ENCODE assay signal across 8 cellular contexts in the genomic region with DNA sequence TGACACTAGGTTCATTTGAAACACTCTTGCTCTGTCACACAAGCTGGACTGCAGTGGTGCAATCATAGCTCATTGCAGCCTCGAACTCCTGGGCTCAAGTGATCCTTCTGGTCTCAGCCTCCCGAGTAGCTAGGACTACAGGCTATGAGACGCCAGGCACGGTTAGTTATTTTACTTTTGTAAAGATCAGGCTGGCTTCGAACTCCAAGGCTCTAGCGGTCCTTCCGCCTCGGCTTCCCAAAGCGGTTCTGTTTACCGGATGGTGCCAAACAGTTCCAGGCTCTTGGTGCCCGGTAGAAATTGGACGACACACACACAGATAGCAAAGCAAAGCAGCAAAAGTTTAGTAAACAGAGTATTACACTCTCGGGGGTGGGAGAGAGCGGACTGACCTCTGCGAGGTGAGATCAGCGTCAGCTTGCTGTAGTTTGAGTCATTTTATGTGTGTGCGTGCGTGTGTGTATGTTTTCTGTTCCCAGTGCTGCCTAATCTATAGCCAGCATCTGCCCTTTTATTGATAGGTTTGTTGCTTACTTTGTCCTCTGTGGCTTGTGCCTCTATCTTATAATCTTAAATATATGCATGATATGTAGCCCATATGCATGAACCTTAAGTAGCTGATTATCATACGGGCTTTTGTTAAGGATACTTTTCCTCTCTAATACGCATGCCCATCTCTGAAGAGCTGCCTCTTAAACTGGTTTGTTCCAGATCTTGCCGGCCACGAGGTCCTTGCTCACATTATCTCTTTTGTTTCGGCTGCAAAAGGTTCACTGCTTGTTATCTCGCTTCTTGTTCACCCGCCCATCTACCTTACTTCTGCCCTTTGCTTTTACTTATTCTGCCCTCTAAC.
DNase-seq lines count a peak whose midpoint lies in the region; ATAC-seq, FAIRE-seq and TF ChIP-seq lines count a peak whose summit lies in the region.

No MANE protein-coding gene starts in this region.

- no peaks in the 10 kb centered on the region for H3K4me1 ChIP-seq in ES-I3 (ENCODE audit: insufficient read depth, low read length)
- peaks cover 28 to 42% of the 10 kb centered on the region in 2 experiments for H3K4me1 ChIP-seq in HCT116 (ENCODE audit: control insufficient read depth in 1 of 2, insufficient read depth in 2 of 2, low read length in 2 of 2)
- peaks cover 7% of the 10 kb centered on the region for H3K4me1 ChIP-seq in astrocyte (ENCODE audit: insufficient read depth, low read length)
- H3K4me1 ChIP-seq in hepatocyte (ENCODE audit: insufficient read depth), result peaks cover 13% of the 10 kb centered on the region

- RAD21 ChIA-PET in HCT116 (lab: Charles Lee; ENCODE audit: low non-redundant PET in 1 of 2, low total read pairs in 2 of 2, uncharacterized antibody in 2 of 2, unreplicated experiment in 2 of 2), result interaction anchor here (0.6 to 2.9 kb wide), 3 partner anchors 14 to 57 kb away, joined by 3 to 18 read pairs (median 3); a partner anchor contains a TSS

- H3K4me2 ChIP-seq in HCT116 (ENCODE audit: low read length) (peak overlapping the region; percentile 82), astrocyte (ENCODE audit: low read length) (peak overlapping the region; percentile 92), hepatocyte (peak overlapping the region; percentile 79)

- H3K27ac ChIP-seq in HCT116 (ENCODE audit: low read depth, low read length), result peak overlapping the region; percentile 98
- peak overlapping the region; percentile 97 for H3K27ac ChIP-seq in astrocyte (ENCODE audit: low read depth, low read length)
- H3K27ac ChIP-seq in hepatocyte, result peak overlapping the region; percentile 100

- no peak overlapping the region for H3K4me3 Mint-ChIP-seq in astrocyte (ENCODE audit: unreplicated experiment)

- H3K9me2 ChIP-seq in HCT116 (ENCODE audit: insufficient read depth), result no peaks in the 10 kb centered on the region
- H3K9me2 ChIP-seq in hepatocyte (replicated peaks; ENCODE audit: insufficient read depth), result no peaks in the 10 kb centered on the region

- H3K4me3 ChIP-seq in HCT116 (replicated peaks in 1 of 2; ENCODE audit: low read depth in 1 of 2, low read length in 2 of 2) (peak overlapping the region; percentile 65 to 78), astrocyte (ENCODE audit: insufficient read depth, low read depth, low read length) (peak overlapping the region; percentile 94), hepatocyte (peak overlapping the region; percentile 89), retinal pigment epithelial cell (ENCODE audit: low read length) (peak overlapping the region; percentile 86)

- POLR2A ChIA-PET in HCT116 (lab: Charles Lee), result interaction anchor here (0.6 to 11.9 kb wide), 20 partner anchors 9 to 1713 kb away, joined by 3 to 422 read pairs (median 11); a partner anchor contains a TSS

- no peak for TF ChIP-seq RAD21 in HCT116 (IDR thresholded peaks at IDR 0.05; ENCODE audit: low read depth)

- DNase-seq in HCT116 (ENCODE audit: low read depth, low spot score) (peak; percentile 76), NCI-H1417 (lab: John Stamatoyannopoulos, UW) (peak; percentile 70 to 92 (median 91)), SKM-1 treated with dmso at 0.1 percent for 144 hours (lab: John Stamatoyannopoulos, UW; ENCODE audit: unreplicated experiment) (peak; percentile 77), astrocyte (ENCODE audit: low read depth) (peak; percentile 86), hepatocyte (ENCODE audit: low spot score) (peak; percentile 89), retinal pigment epithelial cell (ENCODE audit: low read depth) (peak; percentile 62), frontal cortex (ENCODE audit: low spot score in 2 of 2) (no peak)

- peak; percentile 51 for TF ChIP-seq POLR2A in HCT116 (IDR thresholded peaks at IDR 0.05; ENCODE audit: borderline replicate concordance, extremely low read depth, insufficient read depth, insufficient read length)

- intact Hi-C loops in HCT116 (cut with micrococcal nuclease), result no loop called here

- H3K9ac ChIP-seq in ES-I3 (ENCODE audit: low read depth, low read length) (peak overlapping the region; percentile 89), HCT116 (ENCODE audit: low read length) (peak overlapping the region; percentile 99), astrocyte (ENCODE audit: low read length) (peak overlapping the region; percentile 99)

- no peak overlapping the region for H3K27ac Mint-ChIP-seq in astrocyte (ENCODE audit: unreplicated experiment)

- no peak overlapping the region for H2AFZ ChIP-seq in HCT116 (ENCODE audit: low read depth, low read length, poor library complexity, severe bottlenecking)
- peak overlapping the region; percentile 11 for H2AFZ ChIP-seq in astrocyte (ENCODE audit: low read depth, low read length)
- H2AFZ ChIP-seq in hepatocyte, result no peak overlapping the region

- peak; percentile 25 for ATAC-seq in HCT116

- H3K79me2 ChIP-seq in HCT116 (ENCODE audit: insufficient read depth, low read length) (no peaks in the 10 kb centered on the region; the same call in 1 of the 2 replicates), astrocyte (ENCODE audit: insufficient read depth, low read length) (peaks cover 37% of the 10 kb centered on the region), hepatocyte (peaks cover 56% of the 10 kb centered on the region)

- TF ChIP-seq CTCF in HCT116 (IDR thresholded peaks at IDR 0.05 in 2 of 3, conservative IDR thresholded peaks at IDR 0.05 in 1 of 3; ENCODE audit: borderline replicate concordance in 1 of 3, insufficient read depth in 1 of 3, low read depth in 2 of 3, low read length in 2 of 3) (no peak), astrocyte (IDR thresholded peaks at IDR 0.05; ENCODE audit: insufficient read depth, low read depth, low read length) (no peak), hepatocyte (IDR thresholded peaks at IDR 0.05; ENCODE audit: poor library complexity) (no peak), retinal pigment epithelial cell (conservative IDR thresholded peaks at IDR 0.05; ENCODE audit: low read depth, low read length) (no peak)

- H3K9me3 ChIP-seq in ES-I3 (ENCODE audit: control insufficient read depth, insufficient read depth, low read length) (no peaks in the 10 kb centered on the region), HCT116 (ENCODE audit: control insufficient read depth in 1 of 2, insufficient read depth in 1 of 2, low read depth in 1 of 2, low read length in 2 of 2) (no peaks in the 10 kb centered on the region), astrocyte (ENCODE audit: insufficient read depth, low read depth, low read length) (no peaks in the 10 kb centered on the region), hepatocyte (ENCODE audit: low read depth) (no peaks in the 10 kb centered on the region)

- BruUV-seq in HCT116 (replicated peaks; lab: Mats Ljungman, UMichigan), result no TSS peak

- H3K4me1 Mint-ChIP-seq in astrocyte (ENCODE audit: low read depth, unreplicated experiment), result peaks cover 11% of the 10 kb centered on the region

- no peaks in the 10 kb centered on the region for H3K9me3 Mint-ChIP-seq in astrocyte (ENCODE audit: unreplicated experiment)

- no peaks in the 10 kb centered on the region for H3K27me3 ChIP-seq in HCT116 (ENCODE audit: insufficient read depth, low read length)
- H3K27me3 ChIP-seq in astrocyte (ENCODE audit: insufficient read depth, low read length), result no peaks in the 10 kb centered on the region
- H3K27me3 ChIP-seq in hepatocyte, result no peaks in the 10 kb centered on the region

- H3K36me3 ChIP-seq in ES-I3 (ENCODE audit: insufficient read depth, low read length) (no peaks in the 10 kb centered on the region), HCT116 (ENCODE audit: control insufficient read depth in 1 of 2, insufficient read depth in 2 of 2, low read length in 2 of 2) (no peaks in the 10 kb centered on the region), astrocyte (ENCODE audit: insufficient read depth, low read length) (no peaks in the 10 kb centered on the region), hepatocyte (replicated peaks; ENCODE audit: insufficient read depth, low read depth) (no peaks in the 10 kb centered on the region)

- H3K27me3 Mint-ChIP-seq in astrocyte (ENCODE audit: low read depth, unreplicated experiment), result no peaks in the 10 kb centered on the region

- FAIRE-seq in astrocyte (lab: Jason Lieb, UNC) (no peak), frontal cortex (lab: Jason Lieb, UNC) (no peak)

- WGBS in hepatocyte (ENCODE audit: low lambda C conversion rate, missing lambda C conversion rate), result 1% methylated on average over 25 of the region's 25 CpGs

- peaks cover 2% of the 10 kb centered on the region for H3K36me3 Mint-ChIP-seq in astrocyte (ENCODE audit: low read depth, unreplicated experiment)

- H4K20me1 ChIP-seq in HCT116 (ENCODE audit: insufficient read depth) (no peaks in the 10 kb centered on the region), astrocyte (ENCODE audit: insufficient read depth, low read length) (no peaks in the 10 kb centered on the region), hepatocyte (ENCODE audit: insufficient read depth, poor library complexity, severe bottlenecking) (no peaks in the 10 kb centered on the region)

- CTCF ChIA-PET in HCT116 (lab: Charles Lee), result interaction anchor here (0.9 to 1.8 kb wide), 6 partner anchors 53 to 710 kb away, joined by 3 to 9 read pairs (median 4); a partner anchor contains a TSS

TF ChIP-seq in HCT116, 20 proteins besides CTCF, POLR2A, EP300 and RAD21 (continues in another document):
- TF ChIP-seq ZNF274 (IDR thresholded peaks at IDR 0.05; ENCODE audit: low read depth, low read length) (no peak), SIN3A (IDR thresholded peaks at IDR 0.05; ENCODE audit: low read depth) (peak; percentile 45), SP1 (IDR thresholded peaks at IDR 0.05; ENCODE audit: low read depth) (peak; percentile 28; the same call in 1 of the 2 replicates), POLR2AphosphoS5 (IDR thresholded peaks at IDR 0.05; ENCODE audit: low read depth, low read length) (peak; percentile 79), FOSL1 (IDR thresholded peaks at IDR 0.05; ENCODE audit: low read depth) (no peak), JUND (IDR thresholded peaks at IDR 0.05) (peak; percentile 43; the same call in 1 of the 2 replicates), ZFX (IDR thresholded peaks at IDR 0.05) (no peak), ELF1 (IDR thresholded peaks at IDR 0.05; ENCODE audit: borderline replicate concordance, low read depth) (no peak)
- TF ChIP-seq, protein P1, sequence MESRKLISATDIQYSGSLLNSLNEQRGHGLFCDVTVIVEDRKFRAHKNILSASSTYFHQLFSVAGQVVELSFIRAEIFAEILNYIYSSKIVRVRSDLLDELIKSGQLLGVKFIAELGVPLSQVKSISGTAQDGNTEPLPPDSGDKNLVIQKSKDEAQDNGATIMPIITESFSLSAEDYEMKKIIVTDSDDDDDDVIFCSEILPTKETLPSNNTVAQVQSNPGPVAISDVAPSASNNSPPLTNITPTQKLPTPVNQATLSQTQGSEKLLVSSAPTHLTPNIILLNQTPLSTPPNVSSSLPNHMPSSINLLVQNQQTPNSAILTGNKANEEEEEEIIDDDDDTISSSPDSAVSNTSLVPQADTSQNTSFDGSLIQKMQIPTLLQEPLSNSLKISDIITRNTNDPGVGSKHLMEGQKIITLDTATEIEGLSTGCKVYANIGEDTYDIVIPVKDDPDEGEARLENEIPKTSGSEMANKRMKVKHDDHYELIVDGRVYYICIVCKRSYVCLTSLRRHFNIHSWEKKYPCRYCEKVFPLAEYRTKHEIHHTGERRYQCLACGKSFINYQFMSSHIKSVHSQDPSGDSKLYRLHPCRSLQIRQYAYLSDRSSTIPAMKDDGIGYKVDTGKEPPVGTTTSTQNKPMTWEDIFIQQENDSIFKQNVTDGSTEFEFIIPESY (IDR thresholded peaks at IDR 0.05; ENCODE audit: extremely low read depth, insufficient replicate concordance, low read length), result no peak

Comparison
In these comparisons a context has a peak if more than half of its experiments do, and no peak if none do; other contexts are left out.
1. DNase-seq: peak in HCT116 (single experiment), NCI-H1417 (3 of 3), SKM-1 treated with dmso at 0.1 percent for 144 hours (single experiment), astrocyte (single experiment), hepatocyte (single experiment) and retinal pigment epithelial cell (single experiment); none in frontal cortex (0 of 2).
2. Peak in every context shown above with its lines, with median percentiles within 50 percentile points of each other: H3K9ac ChIP-seq, H3K27ac ChIP-seq, H3K4me2 ChIP-seq and H3K4me3 ChIP-seq.